ENCODE assay signal across 18 cellular contexts in the genomic region with DNA sequence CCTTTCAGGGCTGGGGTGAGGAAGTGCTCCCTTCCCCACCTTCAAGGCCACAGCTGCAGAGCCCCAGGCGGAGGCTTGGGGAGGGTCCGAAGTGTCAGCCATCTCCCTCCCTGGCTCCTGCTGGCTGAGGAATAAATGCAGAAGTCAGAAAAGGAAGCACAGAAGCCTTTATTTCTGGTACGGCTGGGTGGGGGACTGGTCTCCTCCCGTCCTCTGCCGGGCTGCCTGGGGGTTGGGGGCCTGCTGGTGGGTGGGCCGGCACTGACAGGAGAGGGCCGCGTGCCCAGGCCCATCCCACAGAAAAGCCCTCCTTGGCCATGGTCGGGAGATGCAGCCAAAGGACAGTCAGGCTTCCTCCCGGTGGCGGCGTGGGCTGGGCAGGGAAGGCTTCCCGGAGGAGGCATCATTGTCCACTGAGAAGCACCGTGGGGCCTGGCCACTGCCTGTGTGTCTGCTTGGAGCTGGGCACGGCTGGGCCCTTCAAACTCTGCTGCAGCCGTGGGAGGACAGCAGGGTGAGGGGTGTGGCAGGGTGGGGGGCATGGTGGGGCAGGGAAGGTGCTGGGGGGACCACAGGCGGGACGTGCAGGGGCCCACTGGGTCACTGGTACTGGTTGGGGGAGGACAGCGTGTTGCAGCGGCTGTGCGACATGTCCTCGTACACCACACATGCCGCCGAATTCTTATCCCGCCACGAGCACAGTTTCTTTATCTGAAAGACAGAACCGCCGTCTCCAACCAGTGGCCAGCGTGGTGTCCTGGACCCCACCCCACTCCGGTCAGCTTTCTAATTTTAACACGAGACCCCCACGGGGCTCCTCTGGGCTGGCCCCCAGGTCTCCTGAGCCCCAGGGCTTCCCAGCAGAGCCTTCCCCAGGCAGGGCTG. TPM values are rescaled to one million over a fixed set of nuclear protein-coding genes. Genes with fewer than 3 reads are reported as not detected.
DNase-seq lines count a peak whose midpoint lies in the region; ATAC-seq and TF ChIP-seq lines count a peak whose summit lies in the region.
"Had no signal": no experiment of that assay in that cellular context is flagged by ENCODE, and none has a peak within 500 bp of the region (broad histone marks: within the 10 kb centered on the region; RNA-seq: fewer than 3 reads in every experiment).

No MANE protein-coding gene starts in this region.

- H3K27me3 Mint-ChIP-seq in GM23338 (ENCODE audit: insufficient read depth, low read depth, poor library complexity) (peaks cover 12% of the 10 kb centered on the region), naive B cell (peaks cover 3 to 42% (median 39%) of the 10 kb centered on the region in 3 donors)
- no peaks in the 10 kb centered on the region for H3K27me3 Mint-ChIP-seq in activated CD8-positive, alpha-beta T cell treated with anti-CD3 and anti-CD28 coated beads for 36 hours

- H3K4me1 Mint-ChIP-seq in GM23338 (peaks cover 6% of the 10 kb centered on the region; the same call in 1 of the 3 replicates), naive B cell (peaks cover 8 to 20% (median 10%) of the 10 kb centered on the region in 3 donors)
- H3K4me1 Mint-ChIP-seq in activated CD8-positive, alpha-beta T cell treated with anti-CD3 and anti-CD28 coated beads for 36 hours (ENCODE audit: low read depth), result peaks cover 7% of the 10 kb centered on the region
- H3K4me1 Mint-ChIP-seq in stimulated activated effector memory CD8-positive, alpha-beta T cell treated with anti-CD3 and anti-CD28 coated beads, Interleukin-12 subunit alpha, Interleukin-12 subunit beta, amount 100 ng/mL, for 72 hours, result peaks cover 29% of the 10 kb centered on the region

- H3K4me2 ChIP-seq in GM23338, result peak overlapping the region; percentile 81; the same call in 1 of the 2 replicates

- no peaks in the 10 kb centered on the region for H4K20me1 ChIP-seq in GM23338 (replicated peaks; ENCODE audit: insufficient read depth)

- TF ChIP-seq CTCF in GM23338 (conservative IDR thresholded peaks at IDR 0.05; ENCODE audit: low read depth in 2 of 2) (no peak), testis (IDR thresholded peaks at IDR 0.05) (no peak)
- no peak for TF ChIP-seq CTCF in activated CD8-positive, alpha-beta T cell treated with anti-CD3 and anti-CD28 coated beads for 36 hours (IDR thresholded peaks at IDR 0.05)

- ATAC-seq in GM23338 (no peak), naive B cell (ENCODE audit: low read depth in 2 of 2) (peak; percentile 49 to 63), GM18511 (IDR thresholded peaks at IDR 0.05; ENCODE audit: unreplicated experiment) (no peak), GM21786 (IDR thresholded peaks at IDR 0.05; ENCODE audit: unreplicated experiment) (no peak)
- no peak for ATAC-seq in activated CD8-positive, alpha-beta T cell treated with anti-CD3 and anti-CD28 coated beads for 36 hours
- ATAC-seq in stimulated activated effector memory CD8-positive, alpha-beta T cell treated with anti-CD3 and anti-CD28 coated beads, Interleukin-12 subunit alpha, Interleukin-12 subunit beta, amount 100 ng/mL, for 72 hours, result no peak

- H3K79me2 ChIP-seq in GM23338 (replicated peaks; ENCODE audit: insufficient read depth), result no peaks in the 10 kb centered on the region

- POLR2A ChIA-PET in activated CD8-positive, alpha-beta T cell treated with anti-CD3 and anti-CD28 coated beads for 36 hours (lab: Charles Lee), result interaction anchor here (0.9 to 11.2 kb wide), 2 partner anchors 14 to 44 kb away, joined by 3 to 227 read pairs; no protein-coding TSS in a partner anchor

- H3K27ac Mint-ChIP-seq in GM23338 (no peak overlapping the region), naive B cell (peak overlapping the region in 1 of 6 donors; percentile 34)
- no peak overlapping the region for H3K27ac Mint-ChIP-seq in activated CD8-positive, alpha-beta T cell treated with anti-CD3 and anti-CD28 coated beads for 36 hours
- no peak overlapping the region for H3K27ac Mint-ChIP-seq in stimulated activated effector memory CD8-positive, alpha-beta T cell treated with anti-CD3 and anti-CD28 coated beads, Interleukin-12 subunit alpha, Interleukin-12 subunit beta, amount 100 ng/mL, for 72 hours

- TF ChIP-seq POLR2A in testis (IDR thresholded peaks at IDR 0.05), result no peak

- CTCF ChIA-PET in activated CD8-positive, alpha-beta T cell treated with anti-CD3 and anti-CD28 coated beads for 36 hours (lab: Charles Lee), result no interaction called here

- H3F3A ChIP-seq in GM23338 (replicated peaks; ENCODE audit: low read depth), result peaks cover 14% of the 10 kb centered on the region

- H3K9me2 ChIP-seq in GM23338 (ENCODE audit: insufficient read depth), result no peaks in the 10 kb centered on the region

- no peaks in the 10 kb centered on the region for H3K27me3 ChIP-seq in GM23338 (ENCODE audit: insufficient read depth)
- H3K27me3 ChIP-seq in testis, result no peaks in the 10 kb centered on the region

- H3K4me3 Mint-ChIP-seq in GM23338 (no peak overlapping the region), naive B cell (peak overlapping the region in 5 of 8 donors; percentile 22 to 54 (median 43))
- H3K4me3 Mint-ChIP-seq in activated CD8-positive, alpha-beta T cell treated with anti-CD3 and anti-CD28 coated beads for 36 hours, result peak overlapping the region; percentile 88
- H3K4me3 Mint-ChIP-seq in stimulated activated effector memory CD8-positive, alpha-beta T cell treated with anti-CD3 and anti-CD28 coated beads, Interleukin-12 subunit alpha, Interleukin-12 subunit beta, amount 100 ng/mL, for 72 hours, result no peak overlapping the region

- no peak overlapping the region for H3K27ac ChIP-seq in GM23338 (ENCODE audit: low read depth)
- no peak overlapping the region for H3K27ac ChIP-seq in testis
- H3K27ac ChIP-seq: adrenal gland, sigmoid colon had no signal

- DNase-seq in CD1c-positive myeloid dendritic cell (ENCODE audit: extremely low spot score), result peak; percentile 52
- DNase-seq in GM23338 (ENCODE audit: low spot score), result no peak
- DNase-seq in activated CD8-positive, alpha-beta T cell treated with anti-CD3 and anti-CD28 coated beads for 36 hours, result no peak
- DNase-seq in naive B cell, result no peak
- DNase-seq in stimulated activated effector memory CD8-positive, alpha-beta T cell treated with anti-CD3 and anti-CD28 coated beads, Interleukin-12 subunit alpha, Interleukin-12 subunit beta, amount 100 ng/mL, for 72 hours (ENCODE audit: low spot score in 2 of 2), result no peak
- DNase-seq in testis, result no peak
- DNase-seq: adrenal gland, COR-L47, head of caudate nucleus, NCI-H1105 treated with DMSO at 0.1 percent for 48 hours, NCI-H345, sigmoid colon had no signal

- H3K36me3 ChIP-seq in GM23338 (ENCODE audit: insufficient read depth) (no peaks in the 10 kb centered on the region), testis (ENCODE audit: low read depth, missing control alignments) (no peaks in the 10 kb centered on the region)
- H3K36me3 ChIP-seq: adrenal gland, sigmoid colon had no signal

- WGBS in testis, 2 donors, result 20 to 50% methylated on average over 21 to 28 of the region's 32 CpGs

- H3K4me3 ChIP-seq in GM23338, result peak overlapping the region; percentile 51; the same call in 1 of the 2 replicates
- no peak overlapping the region for H3K4me3 ChIP-seq in testis
- H3K4me3 ChIP-seq: adrenal gland had no signal

- H3K36me3 Mint-ChIP-seq in GM23338 (ENCODE audit: low read depth) (no peaks in the 10 kb centered on the region), naive B cell (no peaks in the 10 kb centered on the region)
- H3K36me3 Mint-ChIP-seq in activated CD8-positive, alpha-beta T cell treated with anti-CD3 and anti-CD28 coated beads for 36 hours (ENCODE audit: low read depth), result peaks cover 31% of the 10 kb centered on the region
- peaks cover 35% of the 10 kb centered on the region for H3K36me3 Mint-ChIP-seq in stimulated activated effector memory CD8-positive, alpha-beta T cell treated with anti-CD3 and anti-CD28 coated beads, Interleukin-12 subunit alpha, Interleukin-12 subunit beta, amount 100 ng/mL, for 72 hours

- intact Hi-C loops in activated CD8-positive, alpha-beta T cell treated with anti-CD3 and anti-CD28 coated beads for 36 hours (cut with micrococcal nuclease), result no loop called here
- intact Hi-C loops in testis (cut with DNase I; ENCODE audit: low total_unique reads), result no loop called here

- no peaks in the 10 kb centered on the region for H3K4me1 ChIP-seq in GM23338 (ENCODE audit: insufficient read depth)
- peaks cover 6% of the 10 kb centered on the region for H3K4me1 ChIP-seq in testis
- H3K4me1 ChIP-seq: adrenal gland had no signal

- no peaks in the 10 kb centered on the region for H3K9me3 ChIP-seq in testis
- H3K9me3 ChIP-seq: adrenal gland, sigmoid colon had no signal

- peak overlapping the region; percentile 96; the same call in 1 of the 2 replicates for H2AFZ ChIP-seq in GM23338

- H3K9me3 Mint-ChIP-seq in GM23338 (no peaks in the 10 kb centered on the region), naive B cell (no peaks in the 10 kb centered on the region)
- H3K9me3 Mint-ChIP-seq in activated CD8-positive, alpha-beta T cell treated with anti-CD3 and anti-CD28 coated beads for 36 hours, result no peaks in the 10 kb centered on the region
- no peaks in the 10 kb centered on the region for H3K9me3 Mint-ChIP-seq in stimulated activated effector memory CD8-positive, alpha-beta T cell treated with anti-CD3 and anti-CD28 coated beads, Interleukin-12 subunit alpha, Interleukin-12 subunit beta, amount 100 ng/mL, for 72 hours

RNA-seq across cellular contexts. Expression of a gene that starts 2.4 kb away (rescaled TPM):
- total RNA-seq in GM23338 (2014; rRNA removed; shearing (Covaris generic)), result 0.42 and 0.58 TPM in 2 replicates
- polyA plus RNA-seq in GM23338 (2016; fragmentation: Nextera tagmentation; extraction: Ambion mirVana) (0.44 TPM in 1 of 2 replicates, not detected in the other), naive B cell (ENCODE audit: low read depth in 6 of 6) (1 to 10 TPM in 2 of 6 donors, under 1 TPM in 2, not detected in 2; 0.50 to 1.5 (median 1.0) TPM), testis (ENCODE audit: insufficient read depth, low read depth, low replicate concordance) (3.0 TPM)
- 100 to 1,000 TPM; 289 to 292 TPM for total RNA-seq in activated CD8-positive, alpha-beta T cell treated with anti-CD3 and anti-CD28 coated beads for 36 hours
- total RNA-seq in testis, result 1 to 10 TPM in 1 of 2 donors, under 1 TPM in 1; 0.55 to 2.3 TPM
- total RNA-seq: chondrocyte, epithelial cell of proximal tubule, HT-29, kidney epithelial cell had no signal

RNA-seq across cellular contexts. Expression of a gene that starts 18.6 kb away (rescaled TPM):
- total RNA-seq in GM23338 (2014; rRNA removed; shearing (Covaris generic)), result 0.16 and 1.3 TPM in 2 replicates
- 0.21 TPM in 1 of 2 replicates, not detected in the other for polyA plus RNA-seq in GM23338 (2016; fragmentation: Nextera tagmentation; extraction: Ambion mirVana)
- total RNA-seq in activated CD8-positive, alpha-beta T cell treated with anti-CD3 and anti-CD28 coated beads for 36 hours, result under 1 TPM; 0.45 to 0.50 TPM
- polyA plus RNA-seq in naive B cell (ENCODE audit: low read depth in 6 of 6), result 1 to 10 TPM in 1 of 6 donors, under 1 TPM in 1, not detected in 4; 0.19 to 2.2 TPM
- total RNA-seq in testis, result 1 to 10 TPM in 1 of 2 donors, under 1 TPM in 1; 0.55 to 5.9 TPM
- 9.3 TPM for polyA plus RNA-seq in testis (ENCODE audit: insufficient read depth, low read depth, low replicate concordance)
- total RNA-seq: kidney epithelial cell had no signal

RNA-seq across cellular contexts. Expression of a gene that starts 41.5 kb away (rescaled TPM):
- 48.4 and 66.4 TPM in 2 replicates for total RNA-seq in GM23338 (2014; rRNA removed; shearing (Covaris generic))
- 43.5 and 55.3 TPM in 2 replicates for polyA plus RNA-seq in GM23338 (2016; fragmentation: Nextera tagmentation; extraction: Ambion mirVana)
- 10 to 100 TPM; 90.6 to 97.0 TPM for total RNA-seq in activated CD8-positive, alpha-beta T cell treated with anti-CD3 and anti-CD28 coated beads for 36 hours
- 10 to 100 TPM; 27.7 to 78.6 (median 63.4) TPM for polyA plus RNA-seq in naive B cell (ENCODE audit: low read depth in 6 of 6)
- total RNA-seq in testis, result 100 to 1,000 TPM; 137 to 179 TPM
- 178 TPM for polyA plus RNA-seq in testis (ENCODE audit: insufficient read depth, low read depth, low replicate concordance)

RNA-seq across cellular contexts. Expression of a gene that starts 44.1 kb away (rescaled TPM):
- 0.66 and 1.1 TPM in 2 replicates for total RNA-seq in GM23338 (2014; rRNA removed; shearing (Covaris generic))
- polyA plus RNA-seq in GM23338 (2016; fragmentation: Nextera tagmentation; extraction: Ambion mirVana) (0.10 and 0.23 TPM in 2 replicates), naive B cell (ENCODE audit: low read depth in 6 of 6) (not detected), testis (ENCODE audit: insufficient read depth, low read depth, low replicate concordance) (31.2 TPM)
- not detected for total RNA-seq in activated CD8-positive, alpha-beta T cell treated with anti-CD3 and anti-CD28 coated beads for 36 hours
- total RNA-seq in testis, result 10 to 100 TPM; 21.9 to 37.8 TPM
- total RNA-seq: chondrocyte, epithelial cell of proximal tubule, kidney epithelial cell, sigmoid colon had no signal
- polyA plus RNA-seq: adrenal gland had no signal

RNA-seq across cellular contexts. Expression of a gene that starts 56.6 kb away (rescaled TPM):
- 0.49 and 0.82 TPM in 2 replicates for total RNA-seq in GM23338 (2014; rRNA removed; shearing (Covaris generic))
- polyA plus RNA-seq in GM23338 (2016; fragmentation: Nextera tagmentation; extraction: Ambion mirVana) (not detected in 2 replicates), naive B cell (ENCODE audit: low read depth in 6 of 6) (not detected), testis (ENCODE audit: insufficient read depth, low read depth, low replicate concordance) (0.32 TPM)
- total RNA-seq in activated CD8-positive, alpha-beta T cell treated with anti-CD3 and anti-CD28 coated beads for 36 hours, result not detected
- 10 to 100 TPM in 1 of 2 donors, 1 to 10 TPM in 1; 3.8 to 28.1 TPM for total RNA-seq in testis
- total RNA-seq: adrenal gland, chondrocyte, epithelial cell of proximal tubule, HT-29, kidney epithelial cell, sigmoid colon had no signal
- polyA plus RNA-seq: adrenal gland, sigmoid colon had no signal

Comparison
In these comparisons a context has a peak if more than half of its experiments do, and no peak if none do; other contexts are left out.
1. ATAC-seq: peak in naive B cell (2 of 2); none in GM23338 (single experiment), activated CD8-positive, alpha-beta T cell treated with anti-CD3 and anti-CD28 coated beads for 36 hours (single experiment), GM18511 (single experiment), GM21786 (single experiment) and stimulated activated effector memory CD8-positive, alpha-beta T cell treated with anti-CD3 and anti-CD28 coated beads, Interleukin-12 subunit alpha, Interleukin-12 subunit beta, amount 100 ng/mL, for 72 hours (single experiment).
2. H3K4me3 Mint-ChIP-seq: peak in activated CD8-positive, alpha-beta T cell treated with anti-CD3 and anti-CD28 coated beads for 36 hours (single experiment) and naive B cell (5 of 8); none in GM23338 (single experiment) and stimulated activated effector memory CD8-positive, alpha-beta T cell treated with anti-CD3 and anti-CD28 coated beads, Interleukin-12 subunit alpha, Interleukin-12 subunit beta, amount 100 ng/mL, for 72 hours (single experiment).
3. RNA of a gene that starts 2.4 kb away (total RNA-seq): 289 to 292 TPM in activated CD8-positive, alpha-beta T cell treated with anti-CD3 and anti-CD28 coated beads for 36 hours; 0.55 to 2.3 TPM in testis and 0.42 to 0.58 TPM in GM23338; every median in the first group is over 10 times any median in the second.